Comparison of ENCODE assay signal across 20 cellular contexts in the genomic region with DNA sequence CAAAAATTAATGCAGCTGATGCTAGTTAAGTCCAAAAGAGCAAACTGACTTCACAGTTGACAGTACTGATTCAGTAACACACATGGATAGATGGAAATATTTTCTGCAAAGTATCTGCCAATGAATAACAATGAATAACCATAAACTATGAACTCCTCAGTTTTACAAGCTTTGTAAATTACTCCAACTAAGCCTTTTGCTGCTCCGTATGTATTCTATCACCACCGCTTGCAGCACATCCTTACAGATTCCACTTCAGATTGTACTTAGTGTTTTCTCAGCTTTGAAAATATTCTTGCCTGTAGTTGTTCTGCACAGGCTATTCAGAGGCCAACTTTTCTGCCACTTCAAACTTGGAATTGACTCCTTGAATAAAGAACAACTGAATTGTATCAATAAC.
"Had no signal": no experiment of that assay in that cellular context is flagged by ENCODE, and none has a peak within 500 bp of the region (broad histone marks: within the 10 kb centered on the region; RNA-seq: fewer than 3 reads in every experiment).

No MANE protein-coding gene starts in this region.

- DNase-seq: activated CD4-positive, alpha-beta T cell treated with anti-CD3 and anti-CD28 coated beads, Interleukin-2, amount 10 ng/mL, durations not matched to agents 7 days and 5 days; activated naive CD8-positive, alpha-beta T cell treated with anti-CD3 and anti-CD28 coated beads, Interleukin-2, amount 10 ng/mL, durations not matched to agents 7 days and 5 days; cortex of kidney; effector CD4-positive, alpha-beta T cell; esophagus squamous epithelium; foreskin keratinocyte; head of caudate nucleus; immature natural killer cell; left cardiac atrium; mucosa of descending colon; naive thymus-derived CD4-positive, alpha-beta T cell; pancreas; stimulated activated CD4-positive, alpha-beta T cell treated with anti-CD3 and anti-CD28 coated beads, Interleukin-2, amount 100 ng/mL, for 24 hours; stomach; testis; upper lobe of left lung had no signal

- H3K4me1 ChIP-seq: esophagus squamous epithelium, foreskin keratinocyte, testis had no signal

- ATAC-seq: foreskin keratinocyte; left cardiac atrium; mucosa of descending colon; naive thymus-derived CD4-positive, alpha-beta T cell; pancreas had no signal

- H3K4me3 ChIP-seq: esophagus squamous epithelium, mucosa of descending colon, pancreas, stomach, testis, upper lobe of left lung had no signal

- H3K27me3 Mint-ChIP-seq: activated CD4-positive, alpha-beta T cell treated with anti-CD3 and anti-CD28 coated beads, Interleukin-2, amount 10 ng/mL, durations not matched to agents 7 days and 5 days; activated naive CD8-positive, alpha-beta T cell treated with anti-CD3 and anti-CD28 coated beads, Interleukin-2, amount 10 ng/mL, durations not matched to agents 7 days and 5 days; brain; central memory CD8-positive, alpha-beta T cell; naive thymus-derived CD4-positive, alpha-beta T cell had no signal

- H3K36me3 ChIP-seq: esophagus squamous epithelium, pancreas, stomach, upper lobe of left lung had no signal

- H3K9me3 Mint-ChIP-seq: activated CD4-positive, alpha-beta T cell treated with anti-CD3 and anti-CD28 coated beads, Interleukin-2, amount 10 ng/mL, durations not matched to agents 7 days and 5 days; activated naive CD8-positive, alpha-beta T cell treated with anti-CD3 and anti-CD28 coated beads, Interleukin-2, amount 10 ng/mL, durations not matched to agents 7 days and 5 days; activated T-helper 1 cell treated with anti-CD3 and anti-CD28 coated beads, Interleukin-12 subunit alpha, Interleukin-12 subunit beta, Interleukin-2, Interleukin-4 antibody, amounts not matched to agents 30 ng/mL and 10 ng/mL and 1 ng/mL, durations not matched to agents 14 hours and 24 hours and 36 hours; central memory CD8-positive, alpha-beta T cell; immature natural killer cell; T-helper 2 cell treated with Interferon-gamma antibody and Interleukin-4, amounts not matched to agents 5 μg/mL and 100 μg/mL, for 36 hours had no signal

- H3K4me3 Mint-ChIP-seq: activated CD4-positive, alpha-beta T cell treated with anti-CD3 and anti-CD28 coated beads, Interleukin-2, amount 10 ng/mL, durations not matched to agents 7 days and 5 days; activated naive CD8-positive, alpha-beta T cell treated with anti-CD3 and anti-CD28 coated beads, Interleukin-2, amount 10 ng/mL, durations not matched to agents 7 days and 5 days; activated T-helper 1 cell treated with anti-CD3 and anti-CD28 coated beads, Interleukin-12 subunit alpha, Interleukin-12 subunit beta, Interleukin-2, Interleukin-4 antibody, amounts not matched to agents 30 ng/mL and 10 ng/mL and 1 ng/mL, durations not matched to agents 14 hours and 24 hours and 36 hours; brain; central memory CD8-positive, alpha-beta T cell; immature natural killer cell; naive thymus-derived CD4-positive, alpha-beta T cell; T-helper 2 cell treated with Interferon-gamma antibody and Interleukin-4, amounts not matched to agents 5 μg/mL and 100 μg/mL, for 36 hours had no signal

- H3K9me3 ChIP-seq: esophagus squamous epithelium, mucosa of descending colon, pancreas, stomach, testis, upper lobe of left lung had no signal

- H3K27ac Mint-ChIP-seq: activated CD4-positive, alpha-beta T cell treated with anti-CD3 and anti-CD28 coated beads, Interleukin-2, amount 10 ng/mL, durations not matched to agents 7 days and 5 days; activated naive CD8-positive, alpha-beta T cell treated with anti-CD3 and anti-CD28 coated beads, Interleukin-2, amount 10 ng/mL, durations not matched to agents 7 days and 5 days; activated T-helper 1 cell treated with anti-CD3 and anti-CD28 coated beads, Interleukin-12 subunit alpha, Interleukin-12 subunit beta, Interleukin-2, Interleukin-4 antibody, amounts not matched to agents 30 ng/mL and 10 ng/mL and 1 ng/mL, durations not matched to agents 14 hours and 24 hours and 36 hours; brain; T-helper 2 cell treated with Interferon-gamma antibody and Interleukin-4, amounts not matched to agents 5 μg/mL and 100 μg/mL, for 36 hours had no signal

- H3K27me3 ChIP-seq: esophagus squamous epithelium, foreskin keratinocyte, pancreas, stomach, testis, upper lobe of left lung had no signal

- H3K27ac ChIP-seq: esophagus squamous epithelium, foreskin keratinocyte, pancreas, stomach, testis, upper lobe of left lung had no signal
